In genomic region chr2:60867848-60868247, GRCh38 we compare ENCODE assay signal across 10 cellular contexts. TPM values are rescaled to one million over a fixed set of nuclear protein-coding genes. Genes with fewer than 3 reads are reported as not detected.
A peak's percentile ranks its signal among the peaks of the same experiment; 100 is the strongest.
DNase-seq lines count a peak whose midpoint lies in the region; ATAC-seq and TF ChIP-seq lines count a peak whose summit lies in the region.
"Had no signal": no experiment of that assay in that cellular context is flagged by ENCODE, and none has a peak within 500 bp of the region (broad histone marks: within the 10 kb centered on the region; RNA-seq: fewer than 3 reads in every experiment).

No MANE protein-coding gene starts in this region.

- H3K9ac ChIP-seq in Karpas-422 (ENCODE audit: low read length): no peak overlapping the region

- peak in 4 of 5 donors; percentile 5 to 56 (median 50) for DNase-seq in CD8-positive, alpha-beta memory T cell
- DNase-seq in Karpas-422 (peak; percentile 72), left lung (no peak), RKO (ENCODE audit: low spot score) (no peak), ecto neural progenitor cell (ENCODE audit: low spot score) (no peak), NCI-H1694 treated with DMSO at 0.1 percent for 48 hours (lab: John Stamatoyannopoulos, UW) (no peak)
- DNase-seq in activated T-helper 1 cell treated with anti-CD3 and anti-CD28 coated beads, Interleukin-12 subunit alpha, Interleukin-12 subunit beta, Interleukin-2, Interleukin-4 antibody, amounts not matched to agents 30 ng/mL and 10 ng/mL and 1 ng/mL, durations not matched to agents 14 hours and 24 hours and 36 hours (ENCODE audit: low spot score): no peak
- DNase-seq: erythroblast, NCI-H187 treated with DMSO at 0.1 percent for 48 hours had no signal

- H3K27ac ChIP-seq in CD8-positive, alpha-beta memory T cell (ENCODE audit: low read depth, low read length): no peak overlapping the region
- H3K27ac ChIP-seq in Karpas-422 (ENCODE audit: low read length) (no peak overlapping the region), left lung (peak overlapping the region; percentile 36 to 87)

- no peaks in the 10 kb centered on the region for H3K9me2 ChIP-seq in Karpas-422 (replicated peaks; ENCODE audit: insufficient read depth, low read length)

- TF ChIP-seq CTCF in left lung (IDR thresholded peaks at IDR 0.05): no peak

- H3K9me3 Mint-ChIP-seq in CD8-positive, alpha-beta memory T cell: peaks cover 8 to 19% (median 13%) of the 10 kb centered on the region in 5 donors
- H3K9me3 Mint-ChIP-seq in activated T-helper 1 cell treated with anti-CD3 and anti-CD28 coated beads, Interleukin-12 subunit alpha, Interleukin-12 subunit beta, Interleukin-2, Interleukin-4 antibody, amounts not matched to agents 30 ng/mL and 10 ng/mL and 1 ng/mL, durations not matched to agents 14 hours and 24 hours and 36 hours: peaks cover 30% of the 10 kb centered on the region

- peaks cover 17 to 26% (median 20%) of the 10 kb centered on the region in 3 donors for H3K4me1 Mint-ChIP-seq in CD8-positive, alpha-beta memory T cell
- H3K4me1 Mint-ChIP-seq in activated T-helper 1 cell treated with anti-CD3 and anti-CD28 coated beads, Interleukin-12 subunit alpha, Interleukin-12 subunit beta, Interleukin-2, Interleukin-4 antibody, amounts not matched to agents 30 ng/mL and 10 ng/mL and 1 ng/mL, durations not matched to agents 14 hours and 24 hours and 36 hours (ENCODE audit: low read depth): peaks cover 30% of the 10 kb centered on the region

- POLR2A ChIA-PET in CD8-positive, alpha-beta memory T cell (lab: Charles Lee): interaction anchor here (0.9 to 2.3 kb wide), 3 partner anchors 13 to 50 kb away, joined by 3 to 13 read pairs (median 3); partner anchors contain the start of gene REL

- H2AFZ ChIP-seq in Karpas-422 (ENCODE audit: low read length): peak overlapping the region; percentile 69

- peak; percentile 74 for ATAC-seq in left lung
- ATAC-seq in HG02763 (IDR thresholded peaks at IDR 0.05; ENCODE audit: unreplicated experiment): no peak

- peaks cover 19% of the 10 kb centered on the region for H3K4me1 ChIP-seq in CD8-positive, alpha-beta memory T cell (ENCODE audit: insufficient read depth, low read length)
- peaks cover 8% of the 10 kb centered on the region; the same call in 1 of the 2 replicates for H3K4me1 ChIP-seq in Karpas-422 (ENCODE audit: low read length)
- H3K4me1 ChIP-seq in left lung: peaks cover 0 to 31% of the 10 kb centered on the region in 2 donors

- no peak overlapping the region for H3K4me3 ChIP-seq in CD8-positive, alpha-beta memory T cell (ENCODE audit: low read length)
- H3K4me3 ChIP-seq in Karpas-422 (ENCODE audit: low read length) (0 out of 2 replicates have a peak overlapping the region, but pooled peaks have one; percentile 0), left lung (no peak overlapping the region)

- no peaks in the 10 kb centered on the region for H3K36me3 ChIP-seq in CD8-positive, alpha-beta memory T cell (ENCODE audit: insufficient read depth, low read length)
- H3K36me3 ChIP-seq in Karpas-422 (ENCODE audit: insufficient read depth, low read length) (peaks cover 3% of the 10 kb centered on the region; the same call in 1 of the 2 replicates), left lung (no peaks in the 10 kb centered on the region)

- H3K27ac Mint-ChIP-seq in CD8-positive, alpha-beta memory T cell: peak overlapping the region; percentile 61 to 97 (median 94)
- peak overlapping the region; percentile 51 for H3K27ac Mint-ChIP-seq in activated T-helper 1 cell treated with anti-CD3 and anti-CD28 coated beads, Interleukin-12 subunit alpha, Interleukin-12 subunit beta, Interleukin-2, Interleukin-4 antibody, amounts not matched to agents 30 ng/mL and 10 ng/mL and 1 ng/mL, durations not matched to agents 14 hours and 24 hours and 36 hours

- peak overlapping the region; percentile 10 to 78 (median 43) for H3K4me3 Mint-ChIP-seq in CD8-positive, alpha-beta memory T cell
- no peak overlapping the region for H3K4me3 Mint-ChIP-seq in activated T-helper 1 cell treated with anti-CD3 and anti-CD28 coated beads, Interleukin-12 subunit alpha, Interleukin-12 subunit beta, Interleukin-2, Interleukin-4 antibody, amounts not matched to agents 30 ng/mL and 10 ng/mL and 1 ng/mL, durations not matched to agents 14 hours and 24 hours and 36 hours

- intact Hi-C loops in activated T-helper 1 cell treated with anti-CD3 and anti-CD28 coated beads, Interleukin-12 subunit alpha, Interleukin-12 subunit beta, Interleukin-2, Interleukin-4 antibody, amounts not matched to agents 30 ng/mL and 10 ng/mL and 1 ng/mL, durations not matched to agents 14 hours and 24 hours and 36 hours (cut with micrococcal nuclease): no loop called here
- intact Hi-C loops in left lung (cut with DNase I): no loop called here

- peaks cover 6 to 12% of the 10 kb centered on the region in 2 donors for H3K27me3 Mint-ChIP-seq in CD8-positive, alpha-beta memory T cell
- no peaks in the 10 kb centered on the region for H3K27me3 Mint-ChIP-seq in activated T-helper 1 cell treated with anti-CD3 and anti-CD28 coated beads, Interleukin-12 subunit alpha, Interleukin-12 subunit beta, Interleukin-2, Interleukin-4 antibody, amounts not matched to agents 30 ng/mL and 10 ng/mL and 1 ng/mL, durations not matched to agents 14 hours and 24 hours and 36 hours (ENCODE audit: insufficient read depth)

- H3K9me3 ChIP-seq in CD8-positive, alpha-beta memory T cell (ENCODE audit: low read length): no peaks in the 10 kb centered on the region
- H3K9me3 ChIP-seq in Karpas-422 (ENCODE audit: low read length) (peaks cover 11% of the 10 kb centered on the region), left lung (peaks cover 0 to 11% of the 10 kb centered on the region in 2 donors)

- H4K20me1 ChIP-seq in Karpas-422 (ENCODE audit: insufficient read depth, low read depth, low read length): no peaks in the 10 kb centered on the region

- no peaks in the 10 kb centered on the region for H3K27me3 ChIP-seq in CD8-positive, alpha-beta memory T cell (ENCODE audit: insufficient read depth, low read length, poor library complexity, severe bottlenecking)
- no peaks in the 10 kb centered on the region for H3K27me3 ChIP-seq in Karpas-422 (ENCODE audit: low read length)
- H3K27me3 ChIP-seq in left lung: no peaks in the 10 kb centered on the region

- H3K79me2 ChIP-seq in Karpas-422 (ENCODE audit: low read length): no peaks in the 10 kb centered on the region

- H3K36me3 Mint-ChIP-seq in CD8-positive, alpha-beta memory T cell: peaks cover 8 to 35% (median 10%) of the 10 kb centered on the region in 3 donors
- H3K36me3 Mint-ChIP-seq in activated T-helper 1 cell treated with anti-CD3 and anti-CD28 coated beads, Interleukin-12 subunit alpha, Interleukin-12 subunit beta, Interleukin-2, Interleukin-4 antibody, amounts not matched to agents 30 ng/mL and 10 ng/mL and 1 ng/mL, durations not matched to agents 14 hours and 24 hours and 36 hours (ENCODE audit: low read depth): peaks cover 15% of the 10 kb centered on the region

- CTCF ChIA-PET in CD8-positive, alpha-beta memory T cell (lab: Charles Lee): interaction anchor here (1.6 kb wide), 1 partner anchor 14 kb away, joined by 9 read pairs; the partner anchor contains the start of gene REL

- H3K4me2 ChIP-seq in Karpas-422 (ENCODE audit: low read depth, low read length, poor library complexity, severe bottlenecking): no peak overlapping the region

RNA-seq across cellular contexts. Expression of gene REL, which starts 13.5 kb away (rescaled TPM):
- total RNA-seq in CD8-positive, alpha-beta memory T cell: 10 to 100 TPM; 45.6 to 47.6 TPM
- polyA plus RNA-seq in CD8-positive, alpha-beta memory T cell: 25.4 TPM
- total RNA-seq in Karpas-422 (2014; rRNA removed; shearing (Covaris generic); ENCODE audit: low replicate concordance): 34.6 and 57.0 TPM in 2 replicates
- total RNA-seq in activated T-helper 1 cell treated with anti-CD3 and anti-CD28 coated beads, Interleukin-12 subunit alpha, Interleukin-12 subunit beta, Interleukin-2, Interleukin-4 antibody, amounts not matched to agents 30 ng/mL and 10 ng/mL and 1 ng/mL, durations not matched to agents 14 hours and 24 hours and 36 hours: 93.6 and 97.2 TPM in 2 replicates
- total RNA-seq in left lung: 10 to 100 TPM; 21.0 to 31.8 TPM

Comparison
In these comparisons a context has a peak if more than half of its experiments do, and no peak if none do; other contexts are left out.
1. DNase-seq: peak in CD8-positive, alpha-beta memory T cell (4 of 5) and Karpas-422 (single experiment); none in activated T-helper 1 cell treated with anti-CD3 and anti-CD28 coated beads, Interleukin-12 subunit alpha, Interleukin-12 subunit beta, Interleukin-2, Interleukin-4 antibody, amounts not matched to agents 30 ng/mL and 10 ng/mL and 1 ng/mL, durations not matched to agents 14 hours and 24 hours and 36 hours (single experiment), left lung (0 of 2), RKO (single experiment), ecto neural progenitor cell (single experiment) and NCI-H1694 treated with DMSO at 0.1 percent for 48 hours (single experiment).
2. H3K27ac ChIP-seq: peak in left lung (2 of 2); none in CD8-positive, alpha-beta memory T cell (single experiment) and Karpas-422 (single experiment).